ENCODE assay signal across 2 cellular contexts in genomic region chr2:98809116-98809515, GRCh38.
TF ChIP-seq lines count a peak whose summit lies in the region.

No MANE protein-coding gene starts in this region.

TF ChIP-seq in GM23338, 12 proteins besides CTCF, POLR2A, EP300 and RAD21 (continued from another document):
- TF ChIP-seq, protein P1, sequence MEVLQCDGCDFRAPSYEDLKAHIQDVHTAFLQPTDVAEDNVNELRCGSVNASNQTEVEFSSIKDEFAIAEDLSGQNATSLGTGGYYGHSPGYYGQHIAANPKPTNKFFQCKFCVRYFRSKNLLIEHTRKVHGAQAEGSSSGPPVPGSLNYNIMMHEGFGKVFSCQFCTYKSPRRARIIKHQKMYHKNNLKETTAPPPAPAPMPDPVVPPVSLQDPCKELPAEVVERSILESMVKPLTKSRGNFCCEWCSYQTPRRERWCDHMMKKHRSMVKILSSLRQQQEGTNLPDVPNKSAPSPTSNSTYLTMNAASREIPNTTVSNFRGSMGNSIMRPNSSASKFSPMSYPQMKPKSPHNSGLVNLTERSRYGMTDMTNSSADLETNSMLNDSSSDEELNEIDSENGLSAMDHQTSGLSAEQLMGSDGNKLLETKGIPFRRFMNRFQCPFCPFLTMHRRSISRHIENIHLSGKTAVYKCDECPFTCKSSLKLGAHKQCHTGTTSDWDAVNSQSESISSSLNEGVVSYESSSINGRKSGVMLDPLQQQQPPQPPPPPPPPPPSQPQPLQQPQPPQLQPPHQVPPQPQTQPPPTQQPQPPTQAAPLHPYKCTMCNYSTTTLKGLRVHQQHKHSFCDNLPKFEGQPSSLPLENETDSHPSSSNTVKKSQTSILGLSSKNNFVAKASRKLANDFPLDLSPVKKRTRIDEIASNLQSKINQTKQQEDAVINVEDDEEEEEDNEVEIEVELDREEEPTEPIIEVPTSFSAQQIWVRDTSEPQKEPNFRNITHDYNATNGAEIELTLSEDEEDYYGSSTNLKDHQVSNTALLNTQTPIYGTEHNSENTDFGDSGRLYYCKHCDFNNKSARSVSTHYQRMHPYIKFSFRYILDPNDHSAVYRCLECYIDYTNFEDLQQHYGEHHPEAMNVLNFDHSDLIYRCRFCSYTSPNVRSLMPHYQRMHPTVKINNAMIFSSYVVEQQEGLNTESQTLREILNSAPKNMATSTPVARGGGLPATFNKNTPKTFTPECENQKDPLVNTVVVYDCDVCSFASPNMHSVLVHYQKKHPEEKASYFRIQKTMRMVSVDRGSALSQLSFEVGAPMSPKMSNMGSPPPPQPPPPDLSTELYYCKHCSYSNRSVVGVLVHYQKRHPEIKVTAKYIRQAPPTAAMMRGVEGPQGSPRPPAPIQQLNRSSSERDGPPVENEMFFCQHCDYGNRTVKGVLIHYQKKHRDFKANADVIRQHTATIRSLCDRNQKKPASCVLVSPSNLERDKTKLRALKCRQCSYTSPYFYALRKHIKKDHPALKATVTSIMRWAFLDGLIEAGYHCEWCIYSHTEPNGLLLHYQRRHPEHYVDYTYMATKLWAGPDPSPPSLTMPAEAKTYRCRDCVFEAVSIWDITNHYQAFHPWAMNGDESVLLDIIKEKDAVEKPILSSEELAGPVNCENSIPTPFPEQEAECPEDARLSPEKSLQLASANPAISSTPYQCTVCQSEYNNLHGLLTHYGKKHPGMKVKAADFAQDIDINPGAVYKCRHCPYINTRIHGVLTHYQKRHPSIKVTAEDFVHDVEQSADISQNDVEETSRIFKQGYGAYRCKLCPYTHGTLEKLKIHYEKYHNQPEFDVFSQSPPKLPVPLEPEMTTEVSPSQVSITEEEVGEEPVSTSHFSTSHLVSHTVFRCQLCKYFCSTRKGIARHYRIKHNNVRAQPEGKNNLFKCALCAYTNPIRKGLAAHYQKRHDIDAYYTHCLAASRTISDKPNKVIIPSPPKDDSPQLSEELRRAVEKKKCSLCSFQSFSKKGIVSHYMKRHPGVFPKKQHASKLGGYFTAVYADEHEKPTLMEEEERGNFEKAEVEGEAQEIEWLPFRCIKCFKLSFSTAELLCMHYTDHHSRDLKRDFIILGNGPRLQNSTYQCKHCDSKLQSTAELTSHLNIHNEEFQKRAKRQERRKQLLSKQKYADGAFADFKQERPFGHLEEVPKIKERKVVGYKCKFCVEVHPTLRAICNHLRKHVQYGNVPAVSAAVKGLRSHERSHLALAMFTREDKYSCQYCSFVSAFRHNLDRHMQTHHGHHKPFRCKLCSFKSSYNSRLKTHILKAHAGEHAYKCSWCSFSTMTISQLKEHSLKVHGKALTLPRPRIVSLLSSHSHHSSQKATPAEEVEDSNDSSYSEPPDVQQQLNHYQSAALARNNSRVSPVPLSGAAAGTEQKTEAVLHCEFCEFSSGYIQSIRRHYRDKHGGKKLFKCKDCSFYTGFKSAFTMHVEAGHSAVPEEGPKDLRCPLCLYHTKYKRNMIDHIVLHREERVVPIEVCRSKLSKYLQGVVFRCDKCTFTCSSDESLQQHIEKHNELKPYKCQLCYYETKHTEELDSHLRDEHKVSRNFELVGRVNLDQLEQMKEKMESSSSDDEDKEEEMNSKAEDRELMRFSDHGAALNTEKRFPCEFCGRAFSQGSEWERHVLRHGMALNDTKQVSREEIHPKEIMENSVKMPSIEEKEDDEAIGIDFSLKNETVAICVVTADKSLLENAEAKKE (CRISPR knock-in tag; IDR thresholded peaks at IDR 0.05) = no peak
- TF ChIP-seq ZNF114 (CRISPR knock-in tag; IDR thresholded peaks at IDR 0.05) = no peak
- no peak for TF ChIP-seq JUNB (IDR thresholded peaks at IDR 0.05; ENCODE audit: unreplicated experiment)
- no peak for TF ChIP-seq EZH2 (IDR thresholded peaks at IDR 0.05; ENCODE audit: low read depth, unreplicated experiment)
- TF ChIP-seq ETS1 (IDR thresholded peaks at IDR 0.05) = no peak
- no peak for TF ChIP-seq NANOG (IDR thresholded peaks at IDR 0.05; ENCODE audit: borderline replicate concordance)
- TF ChIP-seq STAT1 (IDR thresholded peaks at IDR 0.05; ENCODE audit: unreplicated experiment) = no peak
- no peak for TF ChIP-seq CREB1 (CRISPR knock-in tag; IDR thresholded peaks at IDR 0.05; ENCODE audit: low read depth)
- TF ChIP-seq REST (IDR thresholded peaks at IDR 0.05; ENCODE audit: unreplicated experiment) = no peak

TF ChIP-seq in WTC11, 78 proteins besides CTCF, POLR2A, EP300 and RAD21 (continued from another document):
- TF ChIP-seq, protein P2, sequence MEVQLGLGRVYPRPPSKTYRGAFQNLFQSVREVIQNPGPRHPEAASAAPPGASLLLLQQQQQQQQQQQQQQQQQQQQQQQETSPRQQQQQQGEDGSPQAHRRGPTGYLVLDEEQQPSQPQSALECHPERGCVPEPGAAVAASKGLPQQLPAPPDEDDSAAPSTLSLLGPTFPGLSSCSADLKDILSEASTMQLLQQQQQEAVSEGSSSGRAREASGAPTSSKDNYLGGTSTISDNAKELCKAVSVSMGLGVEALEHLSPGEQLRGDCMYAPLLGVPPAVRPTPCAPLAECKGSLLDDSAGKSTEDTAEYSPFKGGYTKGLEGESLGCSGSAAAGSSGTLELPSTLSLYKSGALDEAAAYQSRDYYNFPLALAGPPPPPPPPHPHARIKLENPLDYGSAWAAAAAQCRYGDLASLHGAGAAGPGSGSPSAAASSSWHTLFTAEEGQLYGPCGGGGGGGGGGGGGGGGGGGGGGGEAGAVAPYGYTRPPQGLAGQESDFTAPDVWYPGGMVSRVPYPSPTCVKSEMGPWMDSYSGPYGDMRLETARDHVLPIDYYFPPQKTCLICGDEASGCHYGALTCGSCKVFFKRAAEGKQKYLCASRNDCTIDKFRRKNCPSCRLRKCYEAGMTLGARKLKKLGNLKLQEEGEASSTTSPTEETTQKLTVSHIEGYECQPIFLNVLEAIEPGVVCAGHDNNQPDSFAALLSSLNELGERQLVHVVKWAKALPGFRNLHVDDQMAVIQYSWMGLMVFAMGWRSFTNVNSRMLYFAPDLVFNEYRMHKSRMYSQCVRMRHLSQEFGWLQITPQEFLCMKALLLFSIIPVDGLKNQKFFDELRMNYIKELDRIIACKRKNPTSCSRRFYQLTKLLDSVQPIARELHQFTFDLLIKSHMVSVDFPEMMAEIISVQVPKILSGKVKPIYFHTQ (CRISPR knock-in tag; IDR thresholded peaks at IDR 0.05) = no peak
- TF ChIP-seq, protein P3, sequence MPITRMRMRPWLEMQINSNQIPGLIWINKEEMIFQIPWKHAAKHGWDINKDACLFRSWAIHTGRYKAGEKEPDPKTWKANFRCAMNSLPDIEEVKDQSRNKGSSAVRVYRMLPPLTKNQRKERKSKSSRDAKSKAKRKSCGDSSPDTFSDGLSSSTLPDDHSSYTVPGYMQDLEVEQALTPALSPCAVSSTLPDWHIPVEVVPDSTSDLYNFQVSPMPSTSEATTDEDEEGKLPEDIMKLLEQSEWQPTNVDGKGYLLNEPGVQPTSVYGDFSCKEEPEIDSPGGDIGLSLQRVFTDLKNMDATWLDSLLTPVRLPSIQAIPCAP (CRISPR knock-in tag; IDR thresholded peaks at IDR 0.05) = no peak
- no peak for TF ChIP-seq ZBTB21 (CRISPR knock-in tag; IDR thresholded peaks at IDR 0.05; ENCODE audit: borderline replicate concordance)
TF ChIP-seq in WTC11: peak in this region for 0.
